8 cellular contexts compared by ENCODE assay signal in the genomic region with DNA sequence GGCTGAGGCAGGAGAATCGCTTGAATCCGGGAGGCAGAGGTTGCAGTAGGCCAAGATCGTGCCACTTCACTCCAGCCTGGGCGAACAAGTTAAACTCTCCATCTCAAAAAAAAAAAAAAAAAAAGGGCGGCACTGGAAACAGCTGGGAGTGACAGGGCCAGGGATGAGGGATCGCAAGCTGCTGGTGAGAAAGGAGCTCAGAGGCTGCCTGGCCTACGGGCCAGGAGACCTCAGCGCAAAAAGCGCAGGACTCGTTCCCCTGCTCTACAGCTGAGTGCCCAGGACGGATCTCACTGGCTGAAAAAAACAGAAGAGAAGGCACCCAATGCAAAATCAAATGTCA. TPM values are rescaled to one million over a fixed set of nuclear protein-coding genes. Genes with fewer than 3 reads are reported as not detected.
DNase-seq lines count a peak whose midpoint lies in the region; ATAC-seq and TF ChIP-seq lines count a peak whose summit lies in the region.

No MANE protein-coding gene starts in this region.

- no peak for TF ChIP-seq POLR2A in heart left ventricle (IDR thresholded peaks at IDR 0.05)

- peak overlapping the region; percentile 76 for H3K14ac ChIP-seq in trophoblast cell (ENCODE audit: low read length)

- peaks cover 11% of the 10 kb centered on the region for H3K4me1 Mint-ChIP-seq in activated T-helper 17 cell treated with anti-CD3 and anti-CD28 coated beads, Interleukin-2, amount 50 U/mL, for 72 hours

- no peak for TF ChIP-seq CTCF in heart left ventricle (IDR thresholded peaks at IDR 0.05)

- WGBS in heart left ventricle, 4 donors, result 9 to 27% (median 10%) methylated on average over 11 of the region's 11 CpGs
- no CpG with 5 or more reads among the region's 11 CpGs for WGBS in trophoblast cell (ENCODE audit: extremely low coverage, insufficient coverage, insufficient read length)

- H3K36me3 Mint-ChIP-seq in activated T-helper 17 cell treated with anti-CD3 and anti-CD28 coated beads, Interleukin-2, amount 50 U/mL, for 72 hours (ENCODE audit: low read depth), result peaks cover 56% of the 10 kb centered on the region

- H3K23ac ChIP-seq in trophoblast cell (ENCODE audit: low read length), result no peak overlapping the region

- peak overlapping the region; percentile 94 for H3K27ac ChIP-seq in HUES48 (ENCODE audit: low read depth, low read length)
- H3K27ac ChIP-seq in heart left ventricle, result peak overlapping the region in 11 of 12 donors; percentile 71 to 95 (median 86)
- peak overlapping the region; percentile 85 for H3K27ac ChIP-seq in trophoblast cell (ENCODE audit: low read depth, low read length)

- peak overlapping the region; percentile 93 for H3K27ac Mint-ChIP-seq in activated T-helper 17 cell treated with anti-CD3 and anti-CD28 coated beads, Interleukin-2, amount 50 U/mL, for 72 hours

- peak overlapping the region; percentile 57 for H2AFZ ChIP-seq in trophoblast cell (ENCODE audit: insufficient read depth, low read length, poor library complexity)

- H2BK12ac ChIP-seq in trophoblast cell (ENCODE audit: low read length), result peak overlapping the region; percentile 25

- peak overlapping the region; percentile 99 for H3K4me3 Mint-ChIP-seq in activated T-helper 17 cell treated with anti-CD3 and anti-CD28 coated beads, Interleukin-2, amount 50 U/mL, for 72 hours

- H3K79me2 ChIP-seq in trophoblast cell (ENCODE audit: control insufficient read depth, insufficient read depth, low read length, poor library complexity), result peaks cover 25% of the 10 kb centered on the region

- H3K9me3 Mint-ChIP-seq in activated T-helper 17 cell treated with anti-CD3 and anti-CD28 coated beads, Interleukin-2, amount 50 U/mL, for 72 hours, result no peaks in the 10 kb centered on the region

- peak overlapping the region; percentile 77 for H4K8ac ChIP-seq in trophoblast cell (ENCODE audit: low read depth, low read length)

- intact Hi-C loops in heart left ventricle (cut with DNase I), result loop anchor here in 4 of 10 donors (2.0 to 10.0 kb wide), 3 partner anchors 78 to 82 kb away; partner anchors contain the start of gene KIAA0930 (in 4 of the 4)
- intact Hi-C loops in posterior vena cava (cut with DNase I), result no loop called here

- no peaks in the 10 kb centered on the region for H3K27me3 ChIP-seq in HUES48 (ENCODE audit: control insufficient read depth, insufficient read depth, low read length)
- no peaks in the 10 kb centered on the region for H3K27me3 ChIP-seq in heart left ventricle
- no peaks in the 10 kb centered on the region for H3K27me3 ChIP-seq in trophoblast cell (ENCODE audit: insufficient read depth, low read length)

- peaks cover 19% of the 10 kb centered on the region for H3K4me1 ChIP-seq in HUES48 (ENCODE audit: control insufficient read depth, insufficient read depth, low read length)
- H3K4me1 ChIP-seq in heart left ventricle, result peaks cover 0 to 59% (median 29%) of the 10 kb centered on the region in 12 donors
- H3K4me1 ChIP-seq in trophoblast cell (ENCODE audit: control insufficient read depth in 1 of 2, insufficient read depth in 2 of 2, low read length in 2 of 2), result peaks cover 4 to 15% of the 10 kb centered on the region in 2 experiments

- peak overlapping the region; percentile 87 for H2BK120ac ChIP-seq in trophoblast cell (ENCODE audit: insufficient read depth, low read length, poor library complexity)

- no peaks in the 10 kb centered on the region for H3K9me3 ChIP-seq in HUES48 (ENCODE audit: control insufficient read depth, insufficient read depth, low read length)
- no peaks in the 10 kb centered on the region for H3K9me3 ChIP-seq in heart left ventricle
- no peaks in the 10 kb centered on the region for H3K9me3 ChIP-seq in trophoblast cell (ENCODE audit: insufficient read depth, low read depth, low read length)

- H2BK5ac ChIP-seq in trophoblast cell (ENCODE audit: low read depth, low read length, poor library complexity), result peak overlapping the region; percentile 70

- ATAC-seq in activated CD4-positive, CD25-positive, alpha-beta regulatory T cell treated with anti-CD3 and anti-CD28 coated beads, Interleukin-2, amount 50 U/mL, for 24 hours, result peak; percentile 12 to 18
- peak; percentile 20 for ATAC-seq in activated T-helper 17 cell treated with anti-CD3 and anti-CD28 coated beads, Interleukin-2, amount 50 U/mL, for 72 hours (replicated peaks)
- ATAC-seq in heart left ventricle, result peak in 3 of 4 donors; percentile 32 to 56 (median 45)
- no peak for ATAC-seq in GM21723 (IDR thresholded peaks at IDR 0.05; ENCODE audit: unreplicated experiment)

- H3K4me2 ChIP-seq in trophoblast cell (ENCODE audit: low read length), result peak overlapping the region; percentile 98

- H3K18ac ChIP-seq in trophoblast cell (ENCODE audit: low read length), result peak overlapping the region; percentile 76

- peak overlapping the region; percentile 71 for H4K12ac ChIP-seq in trophoblast cell (ENCODE audit: low read depth, low read length)

- no peak for DNase-seq in activated CD4-positive, CD25-positive, alpha-beta regulatory T cell (lab: John Stamatoyannopoulos, UW)
- DNase-seq in heart left ventricle (peak in 1 of 5 donors; percentile 43), trophoblast cell (peak; percentile 57 to 69), posterior vena cava (ENCODE audit: low spot score) (no peak)

- H4K91ac ChIP-seq in trophoblast cell (ENCODE audit: low read depth, low read length), result peak overlapping the region; percentile 78

- H3K4me3 ChIP-seq in HUES48 (ENCODE audit: low read depth, low read length) (peak overlapping the region; percentile 88), heart left ventricle (peak overlapping the region; percentile 61 to 98 (median 80)), trophoblast cell (ENCODE audit: low read depth, low read length) (peak overlapping the region; percentile 86)

- H3K36me3 ChIP-seq in HUES48 (ENCODE audit: control insufficient read depth, insufficient read depth, low read length) (peaks cover 27% of the 10 kb centered on the region), heart left ventricle (peaks cover 0 to 24% (median 4%) of the 10 kb centered on the region in 9 donors), trophoblast cell (ENCODE audit: control insufficient read depth in 1 of 2, insufficient read depth in 2 of 2, low read length in 2 of 2) (peaks cover 2 to 3% of the 10 kb centered on the region in 2 experiments)

- peaks cover 25% of the 10 kb centered on the region for H3K79me1 ChIP-seq in trophoblast cell (ENCODE audit: low read length)

- peak overlapping the region; percentile 51 for H3K4ac ChIP-seq in trophoblast cell (ENCODE audit: low read depth, low read length)

- H3K27me3 Mint-ChIP-seq in activated T-helper 17 cell treated with anti-CD3 and anti-CD28 coated beads, Interleukin-2, amount 50 U/mL, for 72 hours, result no peaks in the 10 kb centered on the region

- peak overlapping the region; percentile 31 for H2AK5ac ChIP-seq in trophoblast cell (ENCODE audit: low read length)

- H3K9ac ChIP-seq in HUES48 (ENCODE audit: low read depth, low read length), result peak overlapping the region; percentile 68
- peak overlapping the region; percentile 99 for H3K9ac ChIP-seq in trophoblast cell (ENCODE audit: low read length)

RNA-seq across cellular contexts. Expression of gene NUP50, which starts 0.7 kb away (rescaled TPM):
- 100 to 1,000 TPM in 1 of 2 donors, 10 to 100 TPM in 1; 98.4 to 163 TPM for total RNA-seq in activated T-helper 17 cell treated with anti-CD3 and anti-CD28 coated beads, Interleukin-2, amount 50 U/mL, for 72 hours
- total RNA-seq in heart left ventricle (10 to 100 TPM; 11.7 to 42.6 (median 14.4) TPM), posterior vena cava (10 to 100 TPM; 29.7 to 30.1 TPM)
- 10 to 100 TPM in 1 of 2 donors, 1 to 10 TPM in 1; 5.8 to 10.5 TPM for polyA plus RNA-seq in heart left ventricle
- polyA plus RNA-seq in trophoblast cell (2013), result 105 and 108 TPM in 2 replicates

Comparison
In these comparisons a context has a peak if more than half of its experiments do, and no peak if none do; other contexts are left out.
1. DNase-seq: peak in trophoblast cell (2 of 2); none in activated CD4-positive, CD25-positive, alpha-beta regulatory T cell (0 of 4) and posterior vena cava (single experiment).
2. Peak in every context shown above with its lines, with median percentiles within 50 percentile points of each other: H3K27ac ChIP-seq and H3K4me3 ChIP-seq.